8 cellular contexts compared by ENCODE assay signal in genomic region chr11:40292636-40293585, GRCh38.
A peak's percentile ranks its signal among the peaks of the same experiment; 100 is the strongest.
DNase-seq lines count a peak whose midpoint lies in the region; ATAC-seq and TF ChIP-seq lines count a peak whose summit lies in the region.

No MANE protein-coding gene starts in this region.

- H3K4me3 Mint-ChIP-seq in MCF 10A (ENCODE audit: unreplicated experiment): peak overlapping the region; percentile 78
- no peak overlapping the region for H3K4me3 Mint-ChIP-seq in activated CD4-positive, alpha-beta memory T cell treated with anti-CD3 and anti-CD28 coated beads for 36 hours

- H3K9me3 ChIP-seq in subcutaneous abdominal adipose tissue (ENCODE audit: control insufficient read depth in 5 of 5, low read length in 5 of 5): no peaks in the 10 kb centered on the region

- H3K9ac ChIP-seq in subcutaneous abdominal adipose tissue (ENCODE audit: low read length in 5 of 5): peak overlapping the region in 2 of 5 donors; percentile 25 to 60

- CTCF ChIA-PET in MCF 10A (lab: Yijun Ruan, JAX): interaction anchor here (0.6 to 1.9 kb wide), 26 partner anchors 11 to 1398 kb away, joined by 3 to 8 read pairs (median 4); no protein-coding TSS in a partner anchor
- CTCF ChIA-PET in activated CD4-positive, alpha-beta memory T cell treated with anti-CD3 and anti-CD28 coated beads for 36 hours (lab: Charles Lee): interaction anchor here (0.6 kb wide), 1 partner anchor 1928 kb away, joined by 4 read pairs; no protein-coding TSS in a partner anchor

- in situ Hi-C loops in ACHN (cut with HindIII; ENCODE audit: low pct_ligation_motif_present, low pct_unique_long_range_greater_than_20kb, low sequenced_read_pairs): no loop called here

- no TSS peak for BruUV-seq in MCF 10A (replicated peaks; lab: Mats Ljungman, UMichigan)

- peaks cover 9% of the 10 kb centered on the region for H3K4me1 Mint-ChIP-seq in MCF 10A (ENCODE audit: insufficient read depth, unreplicated experiment)
- H3K4me1 Mint-ChIP-seq in activated CD4-positive, alpha-beta memory T cell treated with anti-CD3 and anti-CD28 coated beads for 36 hours (ENCODE audit: low read depth): peaks cover 8% of the 10 kb centered on the region

- peaks cover 0 to 12% (median 9%) of the 10 kb centered on the region in 5 donors for H3K4me1 ChIP-seq in subcutaneous abdominal adipose tissue (ENCODE audit: control insufficient read depth in 5 of 5, insufficient read depth in 5 of 5, low read length in 5 of 5)

- H3K27ac ChIP-seq in subcutaneous abdominal adipose tissue (ENCODE audit: low read depth, low read length): no peak overlapping the region

- peak overlapping the region; percentile 62 to 91 (median 80) for H3K4me3 ChIP-seq in subcutaneous abdominal adipose tissue (ENCODE audit: low read depth in 1 of 5, low read length in 5 of 5)

- H3K9me3 Mint-ChIP-seq in MCF 10A (ENCODE audit: unreplicated experiment): no peaks in the 10 kb centered on the region
- peaks cover 3% of the 10 kb centered on the region for H3K9me3 Mint-ChIP-seq in activated CD4-positive, alpha-beta memory T cell treated with anti-CD3 and anti-CD28 coated beads for 36 hours

- no peaks in the 10 kb centered on the region for H3K36me3 Mint-ChIP-seq in MCF 10A (ENCODE audit: insufficient read depth, unreplicated experiment)
- no peaks in the 10 kb centered on the region for H3K36me3 Mint-ChIP-seq in activated CD4-positive, alpha-beta memory T cell treated with anti-CD3 and anti-CD28 coated beads for 36 hours

- intact Hi-C loops in MCF 10A (cut with micrococcal nuclease): loop anchor here (5.0 kb wide), 1 partner anchor 916 kb away; no protein-coding TSS in a partner anchor
- intact Hi-C loops in activated CD4-positive, alpha-beta memory T cell treated with anti-CD3 and anti-CD28 coated beads for 36 hours (cut with micrococcal nuclease): loop anchor here (10.0 kb wide), 2 partner anchors 918 to 1498 kb away; no protein-coding TSS in a partner anchor

- H3K27ac Mint-ChIP-seq in MCF 10A (ENCODE audit: low read depth, unreplicated experiment): no peak overlapping the region
- H3K27ac Mint-ChIP-seq in activated CD4-positive, alpha-beta memory T cell treated with anti-CD3 and anti-CD28 coated beads for 36 hours: no peak overlapping the region

- no peak for ATAC-seq in HG02798 (IDR thresholded peaks at IDR 0.05; ENCODE audit: poor library complexity, unreplicated experiment)

- no peaks in the 10 kb centered on the region for H3K36me3 ChIP-seq in subcutaneous abdominal adipose tissue (ENCODE audit: control insufficient read depth in 5 of 5, insufficient read depth in 5 of 5, low read length in 5 of 5)

- TF ChIP-seq CTCF in MCF 10A (IDR thresholded peaks at IDR 0.05; ENCODE audit: unreplicated experiment): no peak

- peak; percentile 11 for DNase-seq in NCI-H1092 (lab: John Stamatoyannopoulos, UW)
- DNase-seq in MCF 10A (ENCODE audit: unreplicated experiment): no peak
- peak; percentile 47 for DNase-seq in inferior parietal cortex (ENCODE audit: extremely low spot score)
- no peak for DNase-seq in ACHN
- no peak for DNase-seq in stimulated activated CD4-positive, alpha-beta T cell treated with anti-CD3 and anti-CD28 coated beads, Interleukin-4, amount 100 ng/mL, for 1 hour
- no peak for DNase-seq in activated CD4-positive, alpha-beta memory T cell treated with anti-CD3 and anti-CD28 coated beads for 36 hours

- no peaks in the 10 kb centered on the region for H3K27me3 Mint-ChIP-seq in MCF 10A (ENCODE audit: insufficient read depth, unreplicated experiment)
- H3K27me3 Mint-ChIP-seq in activated CD4-positive, alpha-beta memory T cell treated with anti-CD3 and anti-CD28 coated beads for 36 hours: peaks cover 13% of the 10 kb centered on the region

- POLR2A ChIA-PET in MCF 10A (lab: Yijun Ruan, JAX): interaction anchor here (0.6 kb wide), 1 partner anchor 170 kb away, joined by 4 read pairs; no protein-coding TSS in a partner anchor
- POLR2A ChIA-PET in activated CD4-positive, alpha-beta memory T cell treated with anti-CD3 and anti-CD28 coated beads for 36 hours (lab: Charles Lee): no interaction called here

- H3K27me3 ChIP-seq in subcutaneous abdominal adipose tissue (ENCODE audit: control insufficient read depth in 5 of 5, insufficient read depth in 4 of 5, low read length in 5 of 5): peaks cover 0 to 6% (median 0%) of the 10 kb centered on the region in 5 donors

Comparison
In these comparisons a context has a peak if more than half of its experiments do, and no peak if none do; other contexts are left out.
1. DNase-seq: peak in NCI-H1092 (single experiment) and inferior parietal cortex (single experiment); none in MCF 10A (single experiment), ACHN (single experiment), stimulated activated CD4-positive, alpha-beta T cell treated with anti-CD3 and anti-CD28 coated beads, Interleukin-4, amount 100 ng/mL, for 1 hour (single experiment) and activated CD4-positive, alpha-beta memory T cell treated with anti-CD3 and anti-CD28 coated beads for 36 hours (single experiment).